Comparison of ENCODE assay signal across 15 cellular contexts in genomic region chr12:76123301-76124212, GRCh38. TPM values are rescaled to one million over a fixed set of nuclear protein-coding genes. Genes with fewer than 3 reads are reported as not detected.
A peak's percentile ranks its signal among the peaks of the same experiment; 100 is the strongest.
DNase-seq lines count a peak whose midpoint lies in the region; ATAC-seq and TF ChIP-seq lines count a peak whose summit lies in the region.
"Had no signal": no experiment of that assay in that cellular context is flagged by ENCODE, and none has a peak within 500 bp of the region (broad histone marks: within the 10 kb centered on the region; RNA-seq: fewer than 3 reads in every experiment).

No MANE protein-coding gene starts in this region.

- H3F3A ChIP-seq in smooth muscle cell (ENCODE audit: low read depth): peaks cover 3% of the 10 kb centered on the region

- H4K20me1 ChIP-seq in smooth muscle cell (ENCODE audit: low read depth): no peaks in the 10 kb centered on the region

- H3K36me3 Mint-ChIP-seq in WTC11: no peaks in the 10 kb centered on the region

- peak in 2 of 3 experiments; percentile 10 to 23 for DNase-seq in NCI-H1417 (lab: John Stamatoyannopoulos, UW)
- DNase-seq in NCI-H1417 treated with DMSO at 0.1 percent for 48 hours (lab: John Stamatoyannopoulos, UW): no peak
- DNase-seq in WTC11 (ENCODE audit: low spot score): no peak
- peak; percentile 65 for DNase-seq in fibroblast of pulmonary artery (ENCODE audit: low read depth)
- DNase-seq in smooth muscle cell (lab: John Stamatoyannopoulos, UW; ENCODE audit: unreplicated experiment): no peak
- DNase-seq in NCI-H2081 treated with DMSO at 0.1 percent for 48 hours (lab: John Stamatoyannopoulos, UW): no peak
- no peak for DNase-seq in iPS-NIHi7 (ENCODE audit: extremely low spot score)
- no peak for DNase-seq in amygdala (lab: John Stamatoyannopoulos, UW)
- DNase-seq: activated CD4-positive, alpha-beta T cell treated with anti-CD3 and anti-CD28 coated beads, Interleukin-2, amount 50 U/mL, for 48 hours; hippocampal formation; NCI-H1105 treated with DMSO at 0.1 percent for 48 hours; T-helper 1 cell; testis had no signal

- POLR2A ChIA-PET in WTC11 (lab: Charles Lee): no interaction called here

- TF ChIP-seq CTCF in WTC11 (IDR thresholded peaks at IDR 0.05) (no peak), fibroblast of pulmonary artery (IDR thresholded peaks at IDR 0.05; ENCODE audit: low read length, missing control alignments) (no peak), smooth muscle cell (IDR thresholded peaks at IDR 0.05; ENCODE audit: borderline replicate concordance, insufficient read depth, poor library complexity, severe bottlenecking) (no peak)

- H3K4me3 ChIP-seq in fibroblast of pulmonary artery (replicated peaks; ENCODE audit: low read depth, low read length): no peak overlapping the region
- no peak overlapping the region for H3K4me3 ChIP-seq in smooth muscle cell
- H3K4me3 ChIP-seq: testis had no signal

- H3K27me3 ChIP-seq in smooth muscle cell (ENCODE audit: low read depth): no peaks in the 10 kb centered on the region
- H3K27me3 ChIP-seq: testis had no signal

- H3K9ac ChIP-seq in smooth muscle cell (ENCODE audit: low read depth): no peak overlapping the region

- no peaks in the 10 kb centered on the region for H3K79me2 ChIP-seq in smooth muscle cell (ENCODE audit: low read depth)

- 62% methylated on average over 4 of the region's 4 CpGs for WGBS in smooth muscle cell (ENCODE audit: low lambda C conversion rate)

- peak overlapping the region; percentile 40 for H3K27ac ChIP-seq in smooth muscle cell (ENCODE audit: low read depth)
- H3K27ac ChIP-seq: 22Rv1, testis had no signal

- no peaks in the 10 kb centered on the region for H3K4me1 Mint-ChIP-seq in WTC11

- peak; percentile 43; the same call in 1 of the 2 replicates for ATAC-seq in WTC11
- ATAC-seq: sciatic nerve had no signal

- peaks cover 1% of the 10 kb centered on the region; the same call in 1 of the 2 replicates for H3K9me3 Mint-ChIP-seq in WTC11

- H3K9me3 ChIP-seq in smooth muscle cell (replicated peaks; ENCODE audit: low read depth): no peaks in the 10 kb centered on the region
- H3K9me3 ChIP-seq: testis had no signal

- no peak overlapping the region for H3K27ac Mint-ChIP-seq in WTC11

- H2AFZ ChIP-seq in smooth muscle cell (ENCODE audit: low read depth): peak overlapping the region; percentile 14

- no peaks in the 10 kb centered on the region; the same call in 1 of the 2 replicates for H3K27me3 Mint-ChIP-seq in WTC11 (ENCODE audit: low read depth)

- peak overlapping the region; percentile 28 for H3K4me2 ChIP-seq in smooth muscle cell

- H3K36me3 ChIP-seq in smooth muscle cell (ENCODE audit: low read depth): no peaks in the 10 kb centered on the region

- peaks cover 6% of the 10 kb centered on the region for H3K4me1 ChIP-seq in smooth muscle cell (ENCODE audit: low read depth)
- H3K4me1 ChIP-seq: testis had no signal

- CTCF ChIA-PET in WTC11 (lab: Charles Lee): no interaction called here

- H3K4me3 Mint-ChIP-seq in WTC11: no peak overlapping the region

TF ChIP-seq in WTC11, 78 proteins besides CTCF, POLR2A, EP300 and RAD21:
- TF ChIP-seq CBFB (CRISPR knock-in tag; IDR thresholded peaks at IDR 0.05; ENCODE audit: low read depth) (no peak), PRRX2 (CRISPR knock-in tag; IDR thresholded peaks at IDR 0.05) (no peak), RELA (CRISPR knock-in tag; IDR thresholded peaks at IDR 0.05; ENCODE audit: borderline replicate concordance) (no peak), ATF3 (CRISPR knock-in tag; conservative IDR thresholded peaks at IDR 0.05) (no peak), E2F5 (CRISPR knock-in tag; IDR thresholded peaks at IDR 0.05) (no peak), NFATC4 (CRISPR knock-in tag; IDR thresholded peaks at IDR 0.05) (no peak), USF1 (CRISPR knock-in tag; IDR thresholded peaks at IDR 0.05) (no peak), ZNF138 (CRISPR knock-in tag; conservative IDR thresholded peaks at IDR 0.05) (no peak), ATF1 (CRISPR knock-in tag; IDR thresholded peaks at IDR 0.05) (no peak), MAX (CRISPR knock-in tag; IDR thresholded peaks at IDR 0.05) (no peak), ATF2 (CRISPR knock-in tag; IDR thresholded peaks at IDR 0.05; ENCODE audit: borderline replicate concordance, low read depth) (no peak), KAT7 (CRISPR knock-in tag; IDR thresholded peaks at IDR 0.05; ENCODE audit: borderline replicate concordance) (no peak), ATF6 (CRISPR knock-in tag; IDR thresholded peaks at IDR 0.05) (no peak), CREM (CRISPR knock-in tag; IDR thresholded peaks at IDR 0.05) (no peak), ZNF263 (CRISPR knock-in tag; IDR thresholded peaks at IDR 0.05; ENCODE audit: low read depth) (no peak)

RNA-seq across cellular contexts. Expression of gene NAP1L1, which starts 39.1 kb away (rescaled TPM):
- total RNA-seq in WTC11 (2021) (946 to 1,010 TPM (median 968 TPM) in 3 replicates), smooth muscle cell (221 and 282 TPM in 2 replicates)
- 110 and 127 TPM in 2 replicates for polyA plus RNA-seq in smooth muscle cell

Comparison
In these comparisons a context has a peak if more than half of its experiments do, and no peak if none do; other contexts are left out.
1. DNase-seq: peak in NCI-H1417 (2 of 3) and fibroblast of pulmonary artery (single experiment); none in NCI-H1417 treated with DMSO at 0.1 percent for 48 hours (single experiment), WTC11 (single experiment), smooth muscle cell (single experiment), NCI-H2081 treated with DMSO at 0.1 percent for 48 hours (single experiment), iPS-NIHi7 (single experiment) and amygdala (0 of 56).